In the genomic region with DNA sequence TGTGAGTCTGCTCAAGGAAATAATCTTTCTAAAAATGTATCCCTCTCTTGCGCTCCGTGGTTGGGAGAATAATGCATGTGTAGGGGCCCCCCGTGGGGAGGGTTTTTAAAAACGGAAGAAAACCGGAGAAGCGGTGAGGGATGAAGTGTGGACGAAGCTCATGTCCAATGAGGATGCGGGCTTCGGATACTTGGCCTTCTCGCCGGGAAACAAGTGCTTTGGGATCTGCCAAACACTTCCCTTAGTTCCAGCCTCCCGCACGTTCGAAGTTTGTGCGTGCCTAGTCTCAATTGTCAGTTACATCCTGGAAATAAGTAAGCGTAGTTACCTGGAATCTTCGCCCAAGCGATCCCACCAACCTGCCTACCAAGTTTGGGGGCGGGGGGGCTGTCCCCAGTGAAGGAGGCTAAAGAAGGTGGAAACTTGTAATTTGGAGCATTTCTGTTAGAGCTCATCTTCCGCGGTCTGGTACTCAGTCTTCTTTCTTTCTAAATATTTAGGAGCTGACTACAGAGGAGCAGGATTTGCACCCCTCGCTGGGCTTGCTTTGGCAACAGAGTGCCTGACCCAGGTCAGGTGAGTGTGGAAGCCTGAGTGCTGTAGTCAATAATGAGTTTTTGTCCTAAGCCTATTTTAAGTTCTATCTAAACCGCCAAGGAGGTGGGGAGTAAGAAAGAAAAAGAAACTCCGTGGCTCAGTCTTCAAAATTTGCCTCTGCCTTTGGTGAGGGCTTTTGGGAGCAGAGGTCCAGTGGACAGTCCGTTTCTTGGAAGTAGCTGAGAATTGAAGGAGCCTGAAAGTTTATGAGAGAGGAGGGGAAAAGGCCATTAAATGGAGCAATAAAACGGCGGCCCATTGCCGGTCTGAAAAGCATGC, we compare ENCODE assay signal across 1 cellular context.
TF ChIP-seq lines count a peak whose summit lies in the region.

No MANE protein-coding gene starts in this region.

TF ChIP-seq in SK-N-SH, 30 proteins besides CTCF, POLR2A, EP300 and RAD21 (continued from another document):
- TF ChIP-seq, protein P1, sequence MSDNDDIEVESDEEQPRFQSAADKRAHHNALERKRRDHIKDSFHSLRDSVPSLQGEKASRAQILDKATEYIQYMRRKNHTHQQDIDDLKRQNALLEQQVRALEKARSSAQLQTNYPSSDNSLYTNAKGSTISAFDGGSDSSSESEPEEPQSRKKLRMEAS (IDR thresholded peaks at IDR 0.05; ENCODE audit: low read depth): 0 out of 2 replicates have a peak, but pooled peaks have one; percentile 34
- TF ChIP-seq, protein P2, sequence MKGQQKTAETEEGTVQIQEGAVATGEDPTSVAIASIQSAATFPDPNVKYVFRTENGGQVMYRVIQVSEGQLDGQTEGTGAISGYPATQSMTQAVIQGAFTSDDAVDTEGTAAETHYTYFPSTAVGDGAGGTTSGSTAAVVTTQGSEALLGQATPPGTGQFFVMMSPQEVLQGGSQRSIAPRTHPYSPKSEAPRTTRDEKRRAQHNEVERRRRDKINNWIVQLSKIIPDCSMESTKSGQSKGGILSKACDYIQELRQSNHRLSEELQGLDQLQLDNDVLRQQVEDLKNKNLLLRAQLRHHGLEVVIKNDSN (IDR thresholded peaks at IDR 0.05; ENCODE audit: borderline replicate concordance, low read depth): no peak
- TF ChIP-seq, protein P3, sequence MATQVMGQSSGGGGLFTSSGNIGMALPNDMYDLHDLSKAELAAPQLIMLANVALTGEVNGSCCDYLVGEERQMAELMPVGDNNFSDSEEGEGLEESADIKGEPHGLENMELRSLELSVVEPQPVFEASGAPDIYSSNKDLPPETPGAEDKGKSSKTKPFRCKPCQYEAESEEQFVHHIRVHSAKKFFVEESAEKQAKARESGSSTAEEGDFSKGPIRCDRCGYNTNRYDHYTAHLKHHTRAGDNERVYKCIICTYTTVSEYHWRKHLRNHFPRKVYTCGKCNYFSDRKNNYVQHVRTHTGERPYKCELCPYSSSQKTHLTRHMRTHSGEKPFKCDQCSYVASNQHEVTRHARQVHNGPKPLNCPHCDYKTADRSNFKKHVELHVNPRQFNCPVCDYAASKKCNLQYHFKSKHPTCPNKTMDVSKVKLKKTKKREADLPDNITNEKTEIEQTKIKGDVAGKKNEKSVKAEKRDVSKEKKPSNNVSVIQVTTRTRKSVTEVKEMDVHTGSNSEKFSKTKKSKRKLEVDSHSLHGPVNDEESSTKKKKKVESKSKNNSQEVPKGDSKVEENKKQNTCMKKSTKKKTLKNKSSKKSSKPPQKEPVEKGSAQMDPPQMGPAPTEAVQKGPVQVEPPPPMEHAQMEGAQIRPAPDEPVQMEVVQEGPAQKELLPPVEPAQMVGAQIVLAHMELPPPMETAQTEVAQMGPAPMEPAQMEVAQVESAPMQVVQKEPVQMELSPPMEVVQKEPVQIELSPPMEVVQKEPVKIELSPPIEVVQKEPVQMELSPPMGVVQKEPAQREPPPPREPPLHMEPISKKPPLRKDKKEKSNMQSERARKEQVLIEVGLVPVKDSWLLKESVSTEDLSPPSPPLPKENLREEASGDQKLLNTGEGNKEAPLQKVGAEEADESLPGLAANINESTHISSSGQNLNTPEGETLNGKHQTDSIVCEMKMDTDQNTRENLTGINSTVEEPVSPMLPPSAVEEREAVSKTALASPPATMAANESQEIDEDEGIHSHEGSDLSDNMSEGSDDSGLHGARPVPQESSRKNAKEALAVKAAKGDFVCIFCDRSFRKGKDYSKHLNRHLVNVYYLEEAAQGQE (IDR thresholded peaks at IDR 0.05; ENCODE audit: low read depth, low read length): no peak
- TF ChIP-seq CHD2 (IDR thresholded peaks at IDR 0.05; ENCODE audit: low read length, partially characterized antibody): no peak
